In the genomic region with DNA sequence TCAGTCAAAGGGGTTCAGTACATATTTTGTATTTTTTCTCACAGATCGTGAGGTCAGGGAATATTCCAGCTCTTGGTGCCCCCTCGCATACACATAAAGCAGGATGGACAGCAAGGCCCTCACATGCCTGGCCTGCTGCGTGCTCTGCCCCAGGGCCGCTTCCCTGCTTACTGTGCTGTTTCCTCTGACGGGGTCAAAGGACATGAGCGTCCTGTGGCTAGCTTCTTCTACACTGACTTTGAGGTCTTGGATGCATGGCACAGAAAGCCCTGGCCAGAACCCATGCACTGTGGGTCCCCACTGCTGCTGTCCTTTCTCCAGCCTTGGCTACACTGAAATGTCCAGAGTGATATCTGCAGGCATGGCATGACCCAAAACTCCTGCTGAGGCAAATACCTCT, we compare ENCODE assay signal across 21 cellular contexts.
"Had no signal": no experiment of that assay in that cellular context is flagged by ENCODE, and none has a peak within 500 bp of the region (broad histone marks: within the 10 kb centered on the region; RNA-seq: fewer than 3 reads in every experiment).

No MANE protein-coding gene starts in this region.

- H3K4me3 ChIP-seq: colonic mucosa, gastroesophageal sphincter, heart right ventricle, left lung, lower lobe of right lung, mucosa of descending colon had no signal

- DNase-seq: colonic mucosa; cortex of kidney; effector CD8-positive, alpha-beta T cell; effector memory CD8-positive, alpha-beta T cell; endodermal cell; erythroblast; foreskin keratinocyte; head of caudate nucleus; heart right ventricle; hippocampal formation; left cardiac atrium; left lung; left ventricle myocardium superior; lower lobe of right lung; mesenchymal stem cell; mucosa of descending colon had no signal

- H3K9me3 Mint-ChIP-seq: dendritic cell treated with granulocyte-macrophage colony-stimulating factor and Interleukin-4, amounts not matched to agents 40 ng/mL and 50 ng/mL, for 4 days; effector memory CD8-positive, alpha-beta T cell; endodermal cell; mesothelial cell of epicardium had no signal

- H3K27ac Mint-ChIP-seq: dendritic cell treated with granulocyte-macrophage colony-stimulating factor and Interleukin-4, amounts not matched to agents 40 ng/mL and 50 ng/mL, for 4 days; effector memory CD8-positive, alpha-beta T cell; endodermal cell; mesothelial cell of epicardium had no signal

- H3K4me1 ChIP-seq: colonic mucosa, foreskin keratinocyte, gastroesophageal sphincter, heart right ventricle, left lung, lower lobe of right lung had no signal

- H3K27me3 Mint-ChIP-seq: dendritic cell treated with granulocyte-macrophage colony-stimulating factor and Interleukin-4, amounts not matched to agents 40 ng/mL and 50 ng/mL, for 4 days; effector memory CD8-positive, alpha-beta T cell had no signal

- H3K36me3 Mint-ChIP-seq: mesothelial cell of epicardium had no signal

- H3K36me3 ChIP-seq: colonic mucosa, gastroesophageal sphincter, heart right ventricle, left lung, lower lobe of right lung had no signal

- H3K9me3 ChIP-seq: colonic mucosa, gastroesophageal sphincter, heart right ventricle, left lung, lower lobe of right lung, mucosa of descending colon had no signal

- H3K27me3 ChIP-seq: colonic mucosa, gastroesophageal sphincter, left lung had no signal

- H3K27ac ChIP-seq: colonic mucosa, epithelial cell of prostate, foreskin keratinocyte, gastroesophageal sphincter, heart right ventricle, left lung, lower lobe of right lung had no signal

- H3K4me3 Mint-ChIP-seq: dendritic cell treated with granulocyte-macrophage colony-stimulating factor and Interleukin-4, amounts not matched to agents 40 ng/mL and 50 ng/mL, for 4 days; effector memory CD8-positive, alpha-beta T cell; endodermal cell; mesothelial cell of epicardium had no signal

- ATAC-seq: effector memory CD8-positive, alpha-beta T cell; esophagus mucosa; foreskin keratinocyte; gastroesophageal sphincter; heart right ventricle; left cardiac atrium; left lung; left ventricle myocardium superior; lower lobe of right lung; mucosa of descending colon had no signal
